In genomic region chr20:1383621-1384404, GRCh38 we compare ENCODE assay signal across 1 cellular context.
A peak's percentile ranks its signal among the peaks of the same experiment; 100 is the strongest.
TF ChIP-seq lines count a peak whose summit lies in the region.

No MANE protein-coding gene starts in this region.

TF ChIP-seq in K562, 482 proteins besides CTCF, POLR2A, EP300 and RAD21:
- peak; percentile 52; the same call in 1 of the 2 replicates for TF ChIP-seq ZNF384 (IDR thresholded peaks at IDR 0.05; ENCODE audit: low read depth, low read length)
- TF ChIP-seq MBD2 (IDR thresholded peaks at IDR 0.05; ENCODE audit: borderline replicate concordance, low read depth) = no peak
- TF ChIP-seq SMC3 (conservative IDR thresholded peaks at IDR 0.05; ENCODE audit: insufficient read depth, low read depth, low read length) = no peak
